ENCODE assay signal across 29 cellular contexts in the genomic region with DNA sequence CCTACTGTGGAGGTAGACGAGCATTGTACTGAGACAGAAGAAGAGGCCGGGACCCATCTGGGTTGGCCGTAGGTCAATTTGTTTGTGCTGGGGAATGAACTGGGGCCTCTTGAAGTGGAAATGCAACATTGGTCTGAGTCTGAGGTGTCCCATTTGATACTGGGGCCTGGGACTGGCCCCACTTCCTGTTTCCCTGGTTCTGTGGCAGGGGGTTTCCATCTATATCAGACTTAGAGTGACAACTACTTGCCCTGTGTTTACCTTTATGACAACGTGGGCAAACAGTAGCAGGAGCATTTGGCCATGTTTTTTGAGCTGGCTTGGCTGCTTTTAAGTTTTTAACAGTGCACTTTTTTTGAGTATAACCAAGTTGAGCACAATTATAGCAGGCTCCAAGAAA.
"Had no signal": no experiment of that assay in that cellular context is flagged by ENCODE, and none has a peak within 500 bp of the region (broad histone marks: within the 10 kb centered on the region; RNA-seq: fewer than 3 reads in every experiment).

No MANE protein-coding gene starts in this region.

- H3K27ac Mint-ChIP-seq: activated CD4-positive, alpha-beta T cell treated with anti-CD3 and anti-CD28 coated beads for 36 hours; activated CD4-positive, alpha-beta T cell treated with anti-CD3 and anti-CD28 coated beads, Interleukin-2, amount 10 ng/mL, durations not matched to agents 24 days and 14 days; activated naive CD4-positive, alpha-beta T cell treated with anti-CD3 and anti-CD28 coated beads, Interleukin-2, amount 50 U/mL, for 24 hours; activated naive CD8-positive, alpha-beta T cell treated with anti-CD3 and anti-CD28 coated beads for 36 hours; activated naive CD8-positive, alpha-beta T cell treated with anti-CD3 and anti-CD28 coated beads, Interleukin-2, amount 50 U/mL, for 24 hours; activated T-cell treated with anti-CD3 and anti-CD28 coated beads, Interleukin-2, amount 50 U/mL, for 24 hours; effector memory CD8-positive, alpha-beta T cell had no signal

- H3K27me3 Mint-ChIP-seq: activated CD4-positive, alpha-beta T cell treated with anti-CD3 and anti-CD28 coated beads for 36 hours; activated CD4-positive, alpha-beta T cell treated with anti-CD3 and anti-CD28 coated beads, Interleukin-2, amount 10 ng/mL, durations not matched to agents 24 days and 14 days; activated naive CD4-positive, alpha-beta T cell treated with anti-CD3 and anti-CD28 coated beads, Interleukin-2, amount 50 U/mL, for 24 hours; activated T-cell treated with anti-CD3 and anti-CD28 coated beads, Interleukin-2, amount 50 U/mL, for 24 hours; effector memory CD8-positive, alpha-beta T cell had no signal

- H3K4me1 ChIP-seq: adrenal gland, body of pancreas, esophagus muscularis mucosa, foreskin keratinocyte, gastrocnemius medialis, heart left ventricle had no signal

- H3K27ac ChIP-seq: adrenal gland, body of pancreas, esophagus muscularis mucosa, foreskin keratinocyte, gastrocnemius medialis, heart left ventricle had no signal

- H3K27me3 ChIP-seq: adrenal gland, body of pancreas, esophagus muscularis mucosa, foreskin keratinocyte, gastrocnemius medialis, heart left ventricle had no signal

- H3K4me3 Mint-ChIP-seq: activated CD4-positive, alpha-beta T cell treated with anti-CD3 and anti-CD28 coated beads for 36 hours; activated CD4-positive, alpha-beta T cell treated with anti-CD3 and anti-CD28 coated beads, Interleukin-2, amount 10 ng/mL, durations not matched to agents 24 days and 14 days; activated naive CD4-positive, alpha-beta T cell treated with anti-CD3 and anti-CD28 coated beads, Interleukin-2, amount 50 U/mL, for 24 hours; activated naive CD8-positive, alpha-beta T cell treated with anti-CD3 and anti-CD28 coated beads for 36 hours; activated naive CD8-positive, alpha-beta T cell treated with anti-CD3 and anti-CD28 coated beads, Interleukin-2, amount 50 U/mL, for 24 hours; activated T-cell treated with anti-CD3 and anti-CD28 coated beads, Interleukin-2, amount 50 U/mL, for 24 hours; activated T-cell treated with anti-CD3 and anti-CD28 coated beads, Interleukin-2, amount 50 U/mL, for 72 hours; effector memory CD8-positive, alpha-beta T cell had no signal

- ATAC-seq: activated CD4-positive, alpha-beta T cell treated with anti-CD3 and anti-CD28 coated beads for 36 hours; activated naive CD8-positive, alpha-beta T cell treated with anti-CD3 and anti-CD28 coated beads, Interleukin-2, amount 50 U/mL, for 24 hours; activated T-cell treated with anti-CD3 and anti-CD28 coated beads, Interleukin-2, amount 50 U/mL, for 72 hours; body of pancreas; effector memory CD8-positive, alpha-beta T cell; foreskin keratinocyte; gastrocnemius medialis; heart left ventricle had no signal

- H3K36me3 ChIP-seq: adrenal gland, esophagus muscularis mucosa, gastrocnemius medialis, heart left ventricle had no signal

- H3K36me3 Mint-ChIP-seq: activated naive CD4-positive, alpha-beta T cell treated with anti-CD3 and anti-CD28 coated beads, Interleukin-2, amount 50 U/mL, for 24 hours; activated naive CD8-positive, alpha-beta T cell treated with anti-CD3 and anti-CD28 coated beads for 36 hours had no signal

- H3K9me3 ChIP-seq: adrenal gland, body of pancreas, esophagus muscularis mucosa, gastrocnemius medialis, heart left ventricle had no signal

- H3K9me3 Mint-ChIP-seq: activated CD4-positive, alpha-beta T cell treated with anti-CD3 and anti-CD28 coated beads, Interleukin-2, amount 10 ng/mL, durations not matched to agents 24 days and 14 days; activated naive CD4-positive, alpha-beta T cell treated with anti-CD3 and anti-CD28 coated beads, Interleukin-2, amount 50 U/mL, for 24 hours; activated naive CD8-positive, alpha-beta T cell treated with anti-CD3 and anti-CD28 coated beads for 36 hours; activated naive CD8-positive, alpha-beta T cell treated with anti-CD3 and anti-CD28 coated beads, Interleukin-2, amount 50 U/mL, for 24 hours; activated T-cell treated with anti-CD3 and anti-CD28 coated beads, Interleukin-2, amount 50 U/mL, for 24 hours; activated T-cell treated with anti-CD3 and anti-CD28 coated beads, Interleukin-2, amount 50 U/mL, for 72 hours; effector memory CD8-positive, alpha-beta T cell had no signal

- DNase-seq: activated CD4-positive, alpha-beta T cell treated with anti-CD3 and anti-CD28 coated beads for 36 hours; activated CD4-positive, alpha-beta T cell treated with anti-CD3 and anti-CD28 coated beads, Interleukin-2, amount 10 ng/mL, durations not matched to agents 24 days and 14 days; activated CD4-positive, CD25-positive, alpha-beta regulatory T cell; activated CD4-positive, CD25-positive, alpha-beta regulatory T cell treated with anti-CD3 and anti-CD28 coated beads, Interleukin-2, amount 50 U/mL, for 72 hours; activated CD8-positive, alpha-beta memory T cell treated with anti-CD3 and anti-CD28 coated beads, Interleukin-2, amount 50 U/mL, for 48 hours; activated gamma-delta T cell; activated naive CD4-positive, alpha-beta T cell; activated naive CD8-positive, alpha-beta T cell treated with anti-CD3 and anti-CD28 coated beads for 36 hours; activated naive CD8-positive, alpha-beta T cell treated with anti-CD3 and anti-CD28 coated beads, Interleukin-2, amount 50 U/mL, for 24 hours; activated T-cell treated with anti-CD3 and anti-CD28 coated beads for 4 hours; activated T-cell treated with anti-CD3 and anti-CD28 coated beads, Interleukin-2, amount 50 U/mL, for 24 hours; adrenal gland; amygdala; aorta; body of pancreas; caudate nucleus; cortex of kidney; dermis blood vessel endothelial cell; effector CD4-positive, alpha-beta T cell; effector memory CD8-positive, alpha-beta T cell; erythroblast; foreskin keratinocyte; gastrocnemius medialis; glutamatergic neuron; heart left ventricle had no signal

- FAIRE-seq: colon had no signal

- H3K4me3 ChIP-seq: adrenal gland, body of pancreas, esophagus muscularis mucosa, gastrocnemius medialis, heart left ventricle had no signal

- H3K4me1 Mint-ChIP-seq: activated CD4-positive, alpha-beta T cell treated with anti-CD3 and anti-CD28 coated beads for 36 hours; activated CD4-positive, alpha-beta T cell treated with anti-CD3 and anti-CD28 coated beads, Interleukin-2, amount 10 ng/mL, durations not matched to agents 24 days and 14 days; activated naive CD4-positive, alpha-beta T cell treated with anti-CD3 and anti-CD28 coated beads, Interleukin-2, amount 50 U/mL, for 24 hours; activated naive CD8-positive, alpha-beta T cell treated with anti-CD3 and anti-CD28 coated beads for 36 hours had no signal
